17 cellular contexts compared by ENCODE assay signal in the genomic region with DNA sequence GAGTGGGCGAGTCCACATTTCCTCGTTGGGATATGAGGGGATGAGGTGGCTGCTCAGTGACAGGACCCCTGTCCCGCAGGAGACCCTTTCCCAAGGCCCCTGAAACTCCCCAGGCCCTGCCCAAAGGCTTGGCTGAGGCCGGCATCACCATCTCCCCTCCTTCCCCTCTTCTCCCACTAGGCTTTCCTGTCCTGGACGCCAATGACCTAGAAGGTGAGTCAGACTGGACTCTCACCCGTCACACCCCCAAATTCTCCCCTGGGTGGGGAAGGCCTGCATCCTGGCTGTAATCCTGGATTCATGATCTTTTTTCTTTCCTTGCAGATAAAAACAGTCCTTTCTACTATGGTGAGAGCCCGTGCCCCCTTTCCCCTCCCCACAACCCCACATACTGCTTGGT. TPM values are rescaled to one million over a fixed set of nuclear protein-coding genes. Genes with fewer than 3 reads are reported as not detected.
DNase-seq lines count a peak whose midpoint lies in the region; ATAC-seq and TF ChIP-seq lines count a peak whose summit lies in the region.
"Had no signal": no experiment of that assay in that cellular context is flagged by ENCODE, and none has a peak within 500 bp of the region (broad histone marks: within the 10 kb centered on the region; RNA-seq: fewer than 3 reads in every experiment).

No MANE protein-coding gene starts in this region.

- POLR2A ChIA-PET in RWPE1 (lab: Yijun Ruan, JAX; ENCODE audit: low non-redundant PET) = no interaction called here

- H3K36me3 ChIP-seq in BLaER1 (no peaks in the 10 kb centered on the region), skeletal muscle tissue (ENCODE audit: control insufficient read depth in 3 of 3, insufficient read depth in 3 of 3, low read length in 3 of 3) (no peaks in the 10 kb centered on the region)
- H3K36me3 ChIP-seq: heart right ventricle had no signal

- peaks cover 80% of the 10 kb centered on the region for H3K4me1 ChIP-seq in BLaER1
- peaks cover 34 to 48% (median 39%) of the 10 kb centered on the region in 3 donors for H3K4me1 ChIP-seq in skeletal muscle tissue (ENCODE audit: control insufficient read depth in 3 of 3, insufficient read depth in 3 of 3, low read length in 3 of 3)

- no peaks in the 10 kb centered on the region for H4K20me1 ChIP-seq in BLaER1

- H3K9ac ChIP-seq in BLaER1 (no peak overlapping the region), skeletal muscle tissue (ENCODE audit: low read depth in 1 of 3, low read length in 3 of 3) (peak overlapping the region in 1 of 3 donors; percentile 57)
- H3K9ac ChIP-seq: KMS-11 had no signal

- CTCF ChIA-PET in RWPE1 (lab: Yijun Ruan, JAX) = interaction anchor here (0.5 kb wide), 1 partner anchor 331 kb away, joined by 3 read pairs; no protein-coding TSS in a partner anchor

- H3K4me2 ChIP-seq in BLaER1 = peak overlapping the region; percentile 33
- H3K4me2 ChIP-seq: KMS-11 had no signal

- H3K4me3 ChIP-seq in BLaER1 (no peak overlapping the region), skeletal muscle tissue (ENCODE audit: low read length in 3 of 3) (no peak overlapping the region)
- H3K4me3 ChIP-seq: heart right ventricle had no signal

- no peak for TF ChIP-seq CTCF in RWPE1 (conservative IDR thresholded peaks at IDR 0.05; ENCODE audit: low read depth)

- H3K27ac ChIP-seq in BLaER1 (no peak overlapping the region), RWPE1 (peak overlapping the region; percentile 100), skeletal muscle tissue (ENCODE audit: low read depth, low read length) (peak overlapping the region; percentile 78)
- H3K27ac ChIP-seq: KMS-11 had no signal

- no peaks in the 10 kb centered on the region for H3K27me3 ChIP-seq in BLaER1
- H3K27me3 ChIP-seq in skeletal muscle tissue (ENCODE audit: control insufficient read depth in 3 of 3, insufficient read depth in 3 of 3, low read length in 3 of 3) = no peaks in the 10 kb centered on the region
- H3K27me3 ChIP-seq: heart right ventricle had no signal

- H3K9me3 ChIP-seq in BLaER1 = no peaks in the 10 kb centered on the region
- no peaks in the 10 kb centered on the region for H3K9me3 ChIP-seq in skeletal muscle tissue (ENCODE audit: control insufficient read depth in 3 of 3, low read length in 3 of 3)
- H3K9me3 ChIP-seq: heart right ventricle had no signal

- DNase-seq in RWPE1 (ENCODE audit: low spot score) (no peak), fibroblast of peridontal ligament (ENCODE audit: extremely low read depth) (peak; percentile 18), SKM-1 treated with dmso at 0.1 percent for 144 hours (lab: John Stamatoyannopoulos, UW; ENCODE audit: unreplicated experiment) (no peak), NCI-H2107 treated with DMSO at 0.1 percent for 48 hours (lab: John Stamatoyannopoulos, UW; ENCODE audit: unreplicated experiment) (no peak)
- no peak for DNase-seq in activated CD4-positive, alpha-beta T cell treated with anti-CD3 and anti-CD28 coated beads, Interleukin-2, amount 50 U/mL, for 48 hours
- DNase-seq: activated CD4-positive, alpha-beta T cell treated with anti-CD3 and anti-CD28 coated beads, Interleukin-2, amount 10 ng/mL, durations not matched to agents 7 days and 5 days; effector CD8-positive, alpha-beta T cell; heart right ventricle; naive B cell; stimulated activated CD4-positive, alpha-beta T cell treated with anti-CD3 and anti-CD28 coated beads, Interleukin-4, amount 100 ng/mL, for 24 hours; T-helper 17 cell had no signal

- ATAC-seq in GM19455 (IDR thresholded peaks at IDR 0.05; ENCODE audit: unreplicated experiment) = no peak
- ATAC-seq: activated T-helper 17 cell treated with anti-CD3 and anti-CD28 coated beads, Interleukin-2, amount 50 U/mL, for 72 hours; heart right ventricle; T-helper 17 cell had no signal

RNA-seq across cellular contexts. Expression of a gene that starts 5.3 kb away (rescaled TPM):
- total RNA-seq in skeletal muscle tissue = not detected
- total RNA-seq: activated CD4-positive, alpha-beta T cell treated with anti-CD3 and anti-CD28 coated beads, Interleukin-2, amount 10 ng/mL, durations not matched to agents 7 days and 5 days; activated T-helper 17 cell treated with anti-CD3 and anti-CD28 coated beads, Interleukin-2, amount 50 U/mL, for 72 hours; H1; T-helper 17 cell had no signal

RNA-seq across cellular contexts. Expression of a gene that starts 14.0 kb away (rescaled TPM):
- total RNA-seq in skeletal muscle tissue = 5.2 TPM

RNA-seq across cellular contexts. Expression of a gene that starts 17.7 kb away (rescaled TPM):
- 45.4 TPM for total RNA-seq in skeletal muscle tissue

RNA-seq across cellular contexts. Expression of a gene that starts 22.2 kb away (rescaled TPM):
- total RNA-seq in skeletal muscle tissue = 0.52 TPM

RNA-seq across cellular contexts. Expression of a gene that starts 33.6 kb away (rescaled TPM):
- total RNA-seq in skeletal muscle tissue = 7.3 TPM
